ENCODE assay signal across 15 cellular contexts in genomic region chr19:45364696-45365095, GRCh38. TPM values are rescaled to one million over a fixed set of nuclear protein-coding genes. Genes with fewer than 3 reads are reported as not detected.
A peak's percentile ranks its signal among the peaks of the same experiment; 100 is the strongest.
DNase-seq lines count a peak whose midpoint lies in the region; ATAC-seq and TF ChIP-seq lines count a peak whose summit lies in the region.
"Had no signal": no experiment of that assay in that cellular context is flagged by ENCODE, and none has a peak within 500 bp of the region (broad histone marks: within the 10 kb centered on the region; RNA-seq: fewer than 3 reads in every experiment).

No MANE protein-coding gene starts in this region.

- no peak for TF ChIP-seq CTCF in HEK293 (tag by site-specific recombination; IDR thresholded peaks at IDR 0.05)
- TF ChIP-seq CTCF in neural crest cell (conservative IDR thresholded peaks at IDR 0.05): no peak
- no peak for TF ChIP-seq CTCF in upper lobe of right lung (IDR thresholded peaks at IDR 0.05)
- no peak for TF ChIP-seq CTCF in stomach (IDR thresholded peaks at IDR 0.05)

- POLR2A ChIA-PET in HEK293 (lab: Yijun Ruan, JAX): no interaction called here

- no peak for TF ChIP-seq POLR2A in stomach (IDR thresholded peaks at IDR 0.05)

- no peaks in the 10 kb centered on the region for H3K36me3 Mint-ChIP-seq in neural crest cell (ENCODE audit: low read depth)

- H3K9me3 ChIP-seq in HEK293 (ENCODE audit: control insufficient read depth, insufficient read depth, low read depth, low read length) (no peaks in the 10 kb centered on the region), upper lobe of right lung (no peaks in the 10 kb centered on the region), stomach (no peaks in the 10 kb centered on the region)
- H3K9me3 ChIP-seq: A549, Caco-2 had no signal

- no peaks in the 10 kb centered on the region for H3K9me3 Mint-ChIP-seq in neural crest cell
- H3K9me3 Mint-ChIP-seq: CD4-positive, alpha-beta T cell; GM23338 had no signal

- H3K27ac ChIP-seq in HEK293 (ENCODE audit: extremely low read depth, low read depth, low read length) (no peak overlapping the region), upper lobe of right lung (no peak overlapping the region), stomach (no peak overlapping the region)
- H3K27ac ChIP-seq: A549, C4-2B had no signal

- intact Hi-C loops in upper lobe of right lung (cut with DNase I): no loop called here
- intact Hi-C loops in stomach (cut with DNase I; ENCODE audit: low total_unique reads): no loop called here

- peak overlapping the region; percentile 67 for H3K27ac Mint-ChIP-seq in neural crest cell (ENCODE audit: unreplicated experiment)
- H3K27ac Mint-ChIP-seq: CD4-positive, alpha-beta T cell; GM23338 had no signal

- 87 to 94% (median 89%) methylated on average over 8 to 12 of the region's 12 CpGs for WGBS in stomach, 5 donors

- H3K27me3 ChIP-seq in upper lobe of right lung: no peaks in the 10 kb centered on the region
- no peaks in the 10 kb centered on the region for H3K27me3 ChIP-seq in stomach

- H3K4me3 ChIP-seq in HEK293 (ENCODE audit: low read depth, low read length): no peak overlapping the region
- no peak overlapping the region for H3K4me3 ChIP-seq in upper lobe of right lung
- H3K4me3 ChIP-seq in stomach: no peak overlapping the region
- H3K4me3 ChIP-seq: A549, GM23338 had no signal

- H3K27me3 Mint-ChIP-seq in neural crest cell (ENCODE audit: low read depth): no peaks in the 10 kb centered on the region
- H3K27me3 Mint-ChIP-seq: CD4-positive, alpha-beta T cell had no signal

- peak; percentile 16 for ATAC-seq in upper lobe of right lung
- ATAC-seq: A549, GM23338 had no signal

- TF ChIP-seq EP300 in stomach (IDR thresholded peaks at IDR 0.05): no peak

- peak; percentile 13 for DNase-seq in 8988T
- DNase-seq in neural crest cell (ENCODE audit: low read depth, low spot score): no peak
- no peak for DNase-seq in upper lobe of right lung
- no peak for DNase-seq in activated T-cell treated with anti-CD3 and anti-CD28 coated beads, Interleukin-2, amount 50 U/mL, for 48 hours
- DNase-seq in stomach: no peak
- DNase-seq in NCI-H526 (lab: John Stamatoyannopoulos, UW): no peak
- DNase-seq: AML-193; Caco-2; CD4-positive, alpha-beta T cell had no signal

- H3K4me1 ChIP-seq in HEK293 (ENCODE audit: control insufficient read depth, insufficient read depth, low read length): no peaks in the 10 kb centered on the region
- H3K4me1 ChIP-seq in upper lobe of right lung: peaks cover 2% of the 10 kb centered on the region
- peaks cover 3 to 11% (median 6%) of the 10 kb centered on the region in 4 donors for H3K4me1 ChIP-seq in stomach
- H3K4me1 ChIP-seq: A549, Caco-2 had no signal

- peaks cover 41 to 61% of the 10 kb centered on the region in 2 experiments; a peak in 2 of 3 replicates for H3K36me3 ChIP-seq in HEK293 (ENCODE audit: control insufficient read depth in 2 of 2, insufficient read depth in 1 of 2, low read length in 2 of 2)
- H3K36me3 ChIP-seq in upper lobe of right lung: no peaks in the 10 kb centered on the region
- peaks cover 2 to 65% (median 53%) of the 10 kb centered on the region in 4 donors for H3K36me3 ChIP-seq in stomach

- CTCF ChIA-PET in HEK293 (lab: Yijun Ruan, JAX): interaction anchor here (1.2 kb wide), 1 partner anchor 38 kb away, joined by 5 read pairs; no protein-coding TSS in a partner anchor

- no peak overlapping the region for H3K4me3 Mint-ChIP-seq in neural crest cell
- H3K4me3 Mint-ChIP-seq: CD4-positive, alpha-beta T cell; GM23338 had no signal

- peaks cover 12% of the 10 kb centered on the region for H3K4me1 Mint-ChIP-seq in neural crest cell

TF ChIP-seq in HEK293, 187 proteins besides CTCF, POLR2A, EP300 and RAD21:
- TF ChIP-seq ZBTB17 (tag by site-specific recombination; IDR thresholded peaks at IDR 0.05) (no peak), HIC1 (tag by site-specific recombination; IDR thresholded peaks at IDR 0.05) (0 out of 2 replicates have a peak, but pooled peaks have one; percentile 29), ZNF514 (tag by site-specific recombination; IDR thresholded peaks at IDR 0.05) (no peak)

RNA-seq across cellular contexts. Expression of gene ERCC2, which starts 5.7 kb away (rescaled TPM):
- 67.3 and 71.3 TPM in 2 replicates for total RNA-seq in neural crest cell
- total RNA-seq in upper lobe of right lung: 13.7 TPM
- 10 to 100 TPM in 3 of 5 donors, 1 to 10 TPM in 2; 5.3 to 77.3 (median 12.0) TPM for total RNA-seq in stomach
- 10 to 100 TPM in 1 of 3 donors, 1 to 10 TPM in 2; 6.2 to 10.5 (median 6.9) TPM for polyA plus RNA-seq in stomach

RNA-seq across cellular contexts. Expression of gene KLC3, which starts 24.1 kb away (rescaled TPM):
- total RNA-seq in neural crest cell: not detected in 2 replicates
- 1.8 TPM for total RNA-seq in upper lobe of right lung
- under 1 TPM in 1 of 5 donors, not detected in 4; 0.92 TPM for total RNA-seq in stomach
- polyA plus RNA-seq in stomach: 1 to 10 TPM in 2 of 3 donors, under 1 TPM in 1; 0.61 to 7.0 (median 1.1) TPM
- total RNA-seq: CD4-positive, alpha-beta T cell had no signal

RNA-seq across cellular contexts. Expression of gene PPP1R13L, which starts 40.2 kb away (rescaled TPM):
- total RNA-seq in neural crest cell (6.4 and 8.2 TPM in 2 replicates), upper lobe of right lung (67.9 TPM), stomach (10 to 100 TPM in 3 of 5 donors, 1 to 10 TPM in 2; 2.4 to 44.9 (median 28.0) TPM)
- polyA plus RNA-seq in stomach: 100 to 1,000 TPM in 1 of 3 donors, 10 to 100 TPM in 1, 1 to 10 TPM in 1; 9.2 to 120 (median 11.8) TPM

RNA-seq across cellular contexts. Expression of gene POLR1G, which starts 41.7 kb away (rescaled TPM):
- total RNA-seq in neural crest cell (11.7 and 12.8 TPM in 2 replicates), upper lobe of right lung (5.4 TPM), stomach (1 to 10 TPM in 2 of 5 donors, under 1 TPM in 1, not detected in 2; 0.55 to 5.9 (median 2.2) TPM)
- polyA plus RNA-seq in stomach: 1 to 10 TPM; 1.8 to 7.2 (median 3.4) TPM

RNA-seq across cellular contexts. Expression of gene CKM, which starts 42.0 kb away (rescaled TPM):
- total RNA-seq in neural crest cell (not detected in 2 replicates), upper lobe of right lung (0.41 TPM), stomach (10 to 100 TPM in 1 of 5 donors, 1 to 10 TPM in 2, not detected in 2; 4.1 to 10.8 (median 6.2) TPM)
- 10 to 100 TPM; 10.9 to 58.5 (median 11.3) TPM for polyA plus RNA-seq in stomach
- total RNA-seq: Caco-2; CD4-positive, alpha-beta T cell; GM23338; HT-29 had no signal
- polyA plus RNA-seq: A549, BJ, GM23338 had no signal
